ENCODE assay signal across 10 cellular contexts in the genomic region with DNA sequence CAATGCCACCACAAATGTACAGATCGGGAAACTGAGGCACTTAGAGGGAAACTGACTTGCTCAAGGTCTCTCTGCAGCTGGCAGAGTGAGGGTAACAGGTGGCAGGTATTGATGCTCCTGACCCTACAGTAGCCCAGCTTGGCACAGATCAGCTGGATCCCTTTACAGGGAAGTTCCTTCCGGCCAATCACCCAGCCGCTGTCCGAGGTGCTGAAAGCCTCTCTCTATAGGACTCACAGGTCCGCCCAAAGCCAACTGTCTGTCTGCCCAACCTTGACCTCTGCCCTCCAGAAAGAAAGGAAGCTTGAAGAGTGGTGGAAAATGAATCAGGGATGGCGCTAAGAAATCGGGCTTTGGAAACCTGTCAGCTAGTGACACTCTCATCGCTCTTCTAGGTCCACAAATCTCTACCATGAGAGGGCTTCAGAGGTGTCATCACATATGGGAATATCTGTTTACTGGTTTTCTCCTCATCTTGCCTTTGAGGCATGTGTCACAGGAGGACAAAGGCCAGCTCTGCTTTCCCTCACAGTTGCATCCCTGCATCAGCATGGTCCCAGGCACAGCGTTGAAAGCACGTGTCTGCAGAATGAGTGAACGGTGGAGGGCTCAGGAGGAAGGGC.
DNase-seq lines count a peak whose midpoint lies in the region; ATAC-seq and TF ChIP-seq lines count a peak whose summit lies in the region.
"Had no signal": no experiment of that assay in that cellular context is flagged by ENCODE, and none has a peak within 500 bp of the region (broad histone marks: within the 10 kb centered on the region; RNA-seq: fewer than 3 reads in every experiment).

No MANE protein-coding gene starts in this region.

- ATAC-seq in activated CD8-positive, alpha-beta memory T cell treated with anti-CD3 and anti-CD28 coated beads, Interleukin-2, amount 10 ng/mL, durations not matched to agents 7 days and 5 days: no peak
- no peak for ATAC-seq in GM18505 (IDR thresholded peaks at IDR 0.05; ENCODE audit: unreplicated experiment)
- ATAC-seq: naive thymus-derived CD4-positive, alpha-beta T cell had no signal

- POLR2A ChIA-PET in SK-N-SH (lab: Yijun Ruan, JAX): no interaction called here

- H4K20me1 ChIP-seq in SK-N-SH (ENCODE audit: insufficient read depth): no peaks in the 10 kb centered on the region

- H3K27ac ChIP-seq in SK-N-SH (ENCODE audit: low read depth in 2 of 2, low read length in 1 of 2): no peak overlapping the region

- H3K27me3 Mint-ChIP-seq in activated CD8-positive, alpha-beta memory T cell treated with anti-CD3 and anti-CD28 coated beads, Interleukin-2, amount 10 ng/mL, durations not matched to agents 7 days and 5 days: no peaks in the 10 kb centered on the region
- peaks cover 1 to 8% (median 8%) of the 10 kb centered on the region in 3 donors for H3K27me3 Mint-ChIP-seq in CD14-positive monocyte (ENCODE audit: low read depth in 3 of 3)
- H3K27me3 Mint-ChIP-seq: B cell had no signal

- DNase-seq in activated CD8-positive, alpha-beta memory T cell treated with anti-CD3 and anti-CD28 coated beads, Interleukin-2, amount 10 ng/mL, durations not matched to agents 7 days and 5 days: peak; percentile 57
- no peak for DNase-seq in activated CD8-positive, alpha-beta memory T cell treated with anti-CD3 and anti-CD28 coated beads for 24 hours
- no peak for DNase-seq in SK-N-SH
- peak; percentile 3 for DNase-seq in fibroblast of the conjunctiva (ENCODE audit: low read depth)
- peak; percentile 17 for DNase-seq in stimulated activated CD4-positive, alpha-beta T cell treated with anti-CD3 and anti-CD28 coated beads, Interleukin-4, amount 100 ng/mL, for 1 hour
- DNase-seq in DMS79 treated with DMSO at 0.1 percent for 48 hours (lab: John Stamatoyannopoulos, UW): no peak
- DNase-seq in CD14-positive monocyte (ENCODE audit: low spot score): no peak

- no peaks in the 10 kb centered on the region for H3K9me3 Mint-ChIP-seq in activated CD8-positive, alpha-beta memory T cell treated with anti-CD3 and anti-CD28 coated beads, Interleukin-2, amount 10 ng/mL, durations not matched to agents 7 days and 5 days (ENCODE audit: low read depth)
- no peaks in the 10 kb centered on the region for H3K9me3 Mint-ChIP-seq in CD14-positive monocyte

- H3K4me2 ChIP-seq in SK-N-SH: no peak overlapping the region

- TF ChIP-seq POLR2A in GM18505 (IDR thresholded peaks at IDR 0.05; ENCODE audit: borderline replicate concordance, extremely low read depth, insufficient read depth, insufficient read length): no peak

- H3K9me3 ChIP-seq in SK-N-SH: no peaks in the 10 kb centered on the region

- TF ChIP-seq RAD21 in SK-N-SH (IDR thresholded peaks at IDR 0.05; ENCODE audit: low read length): no peak

- no peak overlapping the region for H3K27ac Mint-ChIP-seq in activated CD8-positive, alpha-beta memory T cell treated with anti-CD3 and anti-CD28 coated beads, Interleukin-2, amount 10 ng/mL, durations not matched to agents 7 days and 5 days
- no peak overlapping the region for H3K27ac Mint-ChIP-seq in CD14-positive monocyte
- H3K27ac Mint-ChIP-seq: B cell had no signal

- H3K4me3 Mint-ChIP-seq in activated CD8-positive, alpha-beta memory T cell treated with anti-CD3 and anti-CD28 coated beads, Interleukin-2, amount 10 ng/mL, durations not matched to agents 7 days and 5 days: no peak overlapping the region
- no peak overlapping the region for H3K4me3 Mint-ChIP-seq in CD14-positive monocyte
- H3K4me3 Mint-ChIP-seq: B cell; naive thymus-derived CD4-positive, alpha-beta T cell had no signal

- CTCF ChIA-PET in activated CD8-positive, alpha-beta memory T cell treated with anti-CD3 and anti-CD28 coated beads, Interleukin-2, amount 10 ng/mL, durations not matched to agents 7 days and 5 days (lab: Charles Lee): no interaction called here
- CTCF ChIA-PET in SK-N-SH (lab: Yijun Ruan, JAX): no interaction called here

- no peaks in the 10 kb centered on the region for H3K36me3 Mint-ChIP-seq in activated CD8-positive, alpha-beta memory T cell treated with anti-CD3 and anti-CD28 coated beads, Interleukin-2, amount 10 ng/mL, durations not matched to agents 7 days and 5 days
- H3K36me3 Mint-ChIP-seq in CD14-positive monocyte: no peaks in the 10 kb centered on the region
- H3K36me3 Mint-ChIP-seq: naive thymus-derived CD4-positive, alpha-beta T cell had no signal

- H3K9ac ChIP-seq in SK-N-SH: no peak overlapping the region

- no peaks in the 10 kb centered on the region for H3K79me2 ChIP-seq in SK-N-SH (ENCODE audit: insufficient read depth)

- no peaks in the 10 kb centered on the region for H3F3A ChIP-seq in SK-N-SH (replicated peaks; ENCODE audit: insufficient read depth)

- no peak overlapping the region for H3K4me3 ChIP-seq in SK-N-SH (ENCODE audit: low read depth in 2 of 2, low read length in 1 of 2)

- TF ChIP-seq EP300 in SK-N-SH (IDR thresholded peaks at IDR 0.05; ENCODE audit: borderline replicate concordance in 1 of 2, low read depth in 1 of 2, low read length in 1 of 2): no peak

- no peaks in the 10 kb centered on the region for H3K4me1 Mint-ChIP-seq in activated CD8-positive, alpha-beta memory T cell treated with anti-CD3 and anti-CD28 coated beads, Interleukin-2, amount 10 ng/mL, durations not matched to agents 7 days and 5 days
- H3K4me1 Mint-ChIP-seq in CD14-positive monocyte: no peaks in the 10 kb centered on the region
- H3K4me1 Mint-ChIP-seq: B cell; naive thymus-derived CD4-positive, alpha-beta T cell had no signal

- no peaks in the 10 kb centered on the region; a peak in 1 of 4 replicates for H3K4me1 ChIP-seq in SK-N-SH (ENCODE audit: control insufficient read depth in 1 of 2, insufficient read depth in 2 of 2, low read depth in 1 of 2, low read length in 1 of 2)

- 64% methylated on average over 10 of the region's 11 CpGs for WGBS in SK-N-SH (ENCODE audit: low lambda C conversion rate)

- no peaks in the 10 kb centered on the region for H3K27me3 ChIP-seq in SK-N-SH (ENCODE audit: insufficient read depth)

- H3K36me3 ChIP-seq in SK-N-SH (replicated peaks in 1 of 2; ENCODE audit: control insufficient read depth in 1 of 2, insufficient read depth in 2 of 2, low read length in 1 of 2): no peaks in the 10 kb centered on the region

- no peaks in the 10 kb centered on the region for H3K9me2 ChIP-seq in SK-N-SH

- H2AFZ ChIP-seq in SK-N-SH (ENCODE audit: low read depth): no peak overlapping the region

- intact Hi-C loops in CD14-positive monocyte (cut with micrococcal nuclease): no loop called here

- no peak for TF ChIP-seq CTCF in SK-N-SH (IDR thresholded peaks at IDR 0.05)
- no peak for TF ChIP-seq CTCF in CD14-positive monocyte (IDR thresholded peaks at IDR 0.05)

TF ChIP-seq in SK-N-SH, 30 proteins besides CTCF, POLR2A, EP300 and RAD21:
- TF ChIP-seq, protein P1, sequence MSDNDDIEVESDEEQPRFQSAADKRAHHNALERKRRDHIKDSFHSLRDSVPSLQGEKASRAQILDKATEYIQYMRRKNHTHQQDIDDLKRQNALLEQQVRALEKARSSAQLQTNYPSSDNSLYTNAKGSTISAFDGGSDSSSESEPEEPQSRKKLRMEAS (IDR thresholded peaks at IDR 0.05; ENCODE audit: low read depth): no peak
- TF ChIP-seq FOSL2 (IDR thresholded peaks at IDR 0.05; ENCODE audit: borderline replicate concordance, low read depth) (no peak), JUND (IDR thresholded peaks at IDR 0.05) (no peak)
- TF ChIP-seq, protein P2, sequence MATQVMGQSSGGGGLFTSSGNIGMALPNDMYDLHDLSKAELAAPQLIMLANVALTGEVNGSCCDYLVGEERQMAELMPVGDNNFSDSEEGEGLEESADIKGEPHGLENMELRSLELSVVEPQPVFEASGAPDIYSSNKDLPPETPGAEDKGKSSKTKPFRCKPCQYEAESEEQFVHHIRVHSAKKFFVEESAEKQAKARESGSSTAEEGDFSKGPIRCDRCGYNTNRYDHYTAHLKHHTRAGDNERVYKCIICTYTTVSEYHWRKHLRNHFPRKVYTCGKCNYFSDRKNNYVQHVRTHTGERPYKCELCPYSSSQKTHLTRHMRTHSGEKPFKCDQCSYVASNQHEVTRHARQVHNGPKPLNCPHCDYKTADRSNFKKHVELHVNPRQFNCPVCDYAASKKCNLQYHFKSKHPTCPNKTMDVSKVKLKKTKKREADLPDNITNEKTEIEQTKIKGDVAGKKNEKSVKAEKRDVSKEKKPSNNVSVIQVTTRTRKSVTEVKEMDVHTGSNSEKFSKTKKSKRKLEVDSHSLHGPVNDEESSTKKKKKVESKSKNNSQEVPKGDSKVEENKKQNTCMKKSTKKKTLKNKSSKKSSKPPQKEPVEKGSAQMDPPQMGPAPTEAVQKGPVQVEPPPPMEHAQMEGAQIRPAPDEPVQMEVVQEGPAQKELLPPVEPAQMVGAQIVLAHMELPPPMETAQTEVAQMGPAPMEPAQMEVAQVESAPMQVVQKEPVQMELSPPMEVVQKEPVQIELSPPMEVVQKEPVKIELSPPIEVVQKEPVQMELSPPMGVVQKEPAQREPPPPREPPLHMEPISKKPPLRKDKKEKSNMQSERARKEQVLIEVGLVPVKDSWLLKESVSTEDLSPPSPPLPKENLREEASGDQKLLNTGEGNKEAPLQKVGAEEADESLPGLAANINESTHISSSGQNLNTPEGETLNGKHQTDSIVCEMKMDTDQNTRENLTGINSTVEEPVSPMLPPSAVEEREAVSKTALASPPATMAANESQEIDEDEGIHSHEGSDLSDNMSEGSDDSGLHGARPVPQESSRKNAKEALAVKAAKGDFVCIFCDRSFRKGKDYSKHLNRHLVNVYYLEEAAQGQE (IDR thresholded peaks at IDR 0.05; ENCODE audit: low read depth, low read length): peak; percentile 97
TF ChIP-seq in SK-N-SH: peak in this region for 1.

Comparison
In these comparisons a context has a peak if more than half of its experiments do, and no peak if none do; other contexts are left out.
1. DNase-seq: peak in activated CD8-positive, alpha-beta memory T cell treated with anti-CD3 and anti-CD28 coated beads, Interleukin-2, amount 10 ng/mL, durations not matched to agents 7 days and 5 days (single experiment), fibroblast of the conjunctiva (single experiment) and stimulated activated CD4-positive, alpha-beta T cell treated with anti-CD3 and anti-CD28 coated beads, Interleukin-4, amount 100 ng/mL, for 1 hour (single experiment); none in activated CD8-positive, alpha-beta memory T cell treated with anti-CD3 and anti-CD28 coated beads for 24 hours (single experiment), SK-N-SH (single experiment), DMS79 treated with DMSO at 0.1 percent for 48 hours (single experiment) and CD14-positive monocyte (single experiment).